ENCODE assay signal across 1 cellular context in the genomic region with DNA sequence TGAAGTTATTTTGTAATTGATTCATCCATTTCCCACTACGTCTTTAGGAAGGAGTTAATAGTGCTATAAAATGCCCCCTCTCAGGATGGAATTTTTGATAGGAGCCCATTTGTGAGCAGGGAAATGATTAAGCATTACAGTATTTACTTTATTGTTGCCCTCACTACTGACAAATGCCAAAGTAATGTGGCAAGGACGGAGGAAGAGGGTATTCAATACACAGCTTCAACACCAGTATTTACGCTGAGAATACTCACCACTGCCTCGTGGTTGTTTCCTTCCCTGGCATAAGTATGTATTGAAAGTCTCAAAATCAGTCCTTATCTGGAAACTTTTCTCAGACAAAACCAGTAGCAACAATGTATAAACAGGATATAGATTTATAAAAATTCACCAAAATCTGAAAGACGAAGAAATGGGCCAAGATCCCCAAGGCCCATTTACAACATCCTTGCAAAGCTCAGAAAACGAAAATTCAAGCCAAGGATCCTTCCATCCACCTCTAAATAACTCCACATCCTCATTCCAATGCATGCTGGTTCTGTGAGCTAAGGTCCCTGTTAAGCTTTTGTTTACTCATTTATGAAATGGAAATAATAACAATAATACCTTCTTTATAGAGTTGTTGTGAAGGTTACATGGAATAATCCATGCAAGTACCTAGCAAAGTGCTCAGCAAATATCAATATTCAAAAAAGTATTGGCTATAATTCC.
A peak's percentile ranks its signal among the peaks of the same experiment; 100 is the strongest.
TF ChIP-seq lines count a peak whose summit lies in the region.

No MANE protein-coding gene starts in this region.

TF ChIP-seq in HepG2, 621 proteins besides CTCF, POLR2A, EP300 and RAD21:
- TF ChIP-seq ZNF234 (CRISPR knock-in tag; conservative IDR thresholded peaks at IDR 0.05) (no peak), CSRNP1 (CRISPR knock-in tag; IDR thresholded peaks at IDR 0.05) (0 out of 2 replicates have a peak, but pooled peaks have one; percentile 28)
